ENCODE assay signal across 8 cellular contexts in the genomic region with DNA sequence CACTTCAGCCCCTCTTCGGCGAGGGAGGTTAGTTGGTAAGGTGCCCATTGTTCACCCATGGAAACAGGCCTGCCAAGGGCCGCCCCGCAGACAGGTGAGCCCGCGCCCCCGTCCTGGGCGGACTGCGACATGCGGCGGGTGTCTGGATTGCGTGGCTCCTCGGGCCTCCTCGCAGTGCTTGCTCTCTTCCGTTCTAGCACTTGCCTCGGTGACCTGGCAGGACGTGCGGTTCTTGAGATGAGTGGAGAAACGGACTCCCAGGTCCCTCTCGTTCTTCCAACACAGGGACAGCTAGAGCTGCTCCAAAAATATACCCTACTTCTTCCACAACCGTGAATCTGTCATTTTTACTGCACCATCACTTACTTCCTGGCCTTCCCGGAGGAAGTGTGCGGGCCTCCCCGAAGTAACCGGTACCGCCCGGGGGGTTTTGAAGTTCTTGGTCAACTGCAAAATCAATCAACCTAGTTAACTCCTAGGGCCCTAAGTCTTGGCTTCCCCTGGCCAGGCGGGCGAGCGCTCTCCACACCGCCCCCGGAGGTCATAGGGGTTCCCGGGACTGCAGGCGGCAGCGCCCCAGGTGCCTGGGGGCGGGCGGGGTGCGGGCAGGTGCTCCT. TPM values are rescaled to one million over a fixed set of nuclear protein-coding genes. Genes with fewer than 3 reads are reported as not detected.
DNase-seq lines count a peak whose midpoint lies in the region; ATAC-seq and TF ChIP-seq lines count a peak whose summit lies in the region.

No MANE protein-coding gene starts in this region.

- DNase-seq in PC-9 (peak in 1 of 2 experiments; percentile 60), iPS DF 6.9 (ENCODE audit: low read depth, low spot score) (peak; percentile 16), NCI-H1694 (lab: John Stamatoyannopoulos, UW) (no peak), UCSD-AML1 (lab: John Stamatoyannopoulos, UW; ENCODE audit: unreplicated experiment) (no peak)
- peak; percentile 15 to 25 for DNase-seq in stimulated activated CD4-positive, alpha-beta T cell treated with anti-CD3 and anti-CD28 coated beads, Interleukin-12 subunit alpha, Interleukin-12 subunit beta, amount 100 ng/mL, for 24 hours (ENCODE audit: low read depth in 2 of 2)

- H3K4me3 ChIP-seq in GM08714 (ENCODE audit: low read length), result peak overlapping the region; percentile 69; the same call in 1 of the 2 replicates
- peak overlapping the region; percentile 59 for H3K4me3 ChIP-seq in PC-9
- peak overlapping the region; percentile 46; the same call in 1 of the 2 replicates for H3K4me3 ChIP-seq in iPS DF 6.9 (ENCODE audit: low read length)

- H3K36me3 Mint-ChIP-seq in activated naive CD8-positive, alpha-beta T cell, result no peaks in the 10 kb centered on the region

- H3K9me3 ChIP-seq in PC-9 (ENCODE audit: insufficient read depth, low read depth) (no peaks in the 10 kb centered on the region), iPS DF 6.9 (ENCODE audit: control insufficient read depth, insufficient read depth, low read length) (no peaks in the 10 kb centered on the region)

- POLR2A ChIA-PET in PC-9 (lab: Charles Lee; ENCODE audit: unreplicated experiment), result no interaction called here

- H3K79me2 ChIP-seq in PC-9 (ENCODE audit: low read depth), result peaks cover 32% of the 10 kb centered on the region

- peaks cover 7% of the 10 kb centered on the region for H3K36me3 ChIP-seq in PC-9 (ENCODE audit: low read depth)
- no peaks in the 10 kb centered on the region for H3K36me3 ChIP-seq in iPS DF 6.9 (ENCODE audit: control insufficient read depth, insufficient read depth, low read length)

- H3K9me2 ChIP-seq in PC-9 (ENCODE audit: insufficient read depth), result no peaks in the 10 kb centered on the region

- H3K4me1 Mint-ChIP-seq in activated naive CD8-positive, alpha-beta T cell (ENCODE audit: low read depth), result peaks cover 36% of the 10 kb centered on the region

- peak overlapping the region; percentile 86 for H3K4me2 ChIP-seq in PC-9

- peak overlapping the region; percentile 97 for H3K27ac Mint-ChIP-seq in activated naive CD8-positive, alpha-beta T cell

- H3K27me3 ChIP-seq in PC-9 (ENCODE audit: insufficient read depth, low read depth), result no peaks in the 10 kb centered on the region
- no peaks in the 10 kb centered on the region for H3K27me3 ChIP-seq in iPS DF 6.9 (ENCODE audit: control insufficient read depth, insufficient read depth, low read length)

- BruUV-seq in PC-9 (replicated peaks; lab: Mats Ljungman, UMichigan), result TSS peak; percentile 73

- peak overlapping the region; percentile 91 for H3K4me3 Mint-ChIP-seq in activated naive CD8-positive, alpha-beta T cell

- no CpG with 5 or more reads among the region's 38 CpGs for WGBS in iPS DF 6.9 (ENCODE audit: insufficient coverage, insufficient read length)

- peaks cover 10% of the 10 kb centered on the region; the same call in 1 of the 2 replicates for H4K20me1 ChIP-seq in PC-9 (ENCODE audit: insufficient read depth)

- intact Hi-C loops in PC-9 (cut with micrococcal nuclease; ENCODE audit: unreplicated experiment), result loop anchor here (2.0 to 10.0 kb wide), 2 partner anchors 67 to 319 kb away; no protein-coding TSS in a partner anchor

- H2AFZ ChIP-seq in PC-9, result peak overlapping the region; percentile 98

- H3K27ac ChIP-seq in PC-9, result peak overlapping the region; percentile 35; the same call in 1 of the 2 replicates
- H3K27ac ChIP-seq in iPS DF 6.9 (ENCODE audit: low read length), result no peak overlapping the region

- H3K27me3 Mint-ChIP-seq in activated naive CD8-positive, alpha-beta T cell, result no peaks in the 10 kb centered on the region

- H3K9me3 Mint-ChIP-seq in activated naive CD8-positive, alpha-beta T cell (ENCODE audit: low read depth), result no peaks in the 10 kb centered on the region

- H3F3A ChIP-seq in PC-9 (ENCODE audit: insufficient read depth, low read depth), result peaks cover 6% of the 10 kb centered on the region; the same call in 1 of the 2 replicates

- CTCF ChIA-PET in PC-9 (lab: Charles Lee), result no interaction called here

- H3K4me1 ChIP-seq in PC-9 (replicated peaks; ENCODE audit: insufficient read depth), result peaks cover 15% of the 10 kb centered on the region
- H3K4me1 ChIP-seq in iPS DF 6.9 (ENCODE audit: control insufficient read depth, insufficient read depth, low read length), result peaks cover 1% of the 10 kb centered on the region; the same call in 1 of the 2 replicates

- TF ChIP-seq CTCF in PC-9 (conservative IDR thresholded peaks at IDR 0.05), result no peak

- peak; percentile 24 for ATAC-seq in HG02571 (IDR thresholded peaks at IDR 0.05; ENCODE audit: unreplicated experiment)

RNA-seq across cellular contexts. Expression of a gene that starts 0.7 kb away (rescaled TPM):
- total RNA-seq in PC-9 (2021), result 33.4 and 41.2 TPM in 2 replicates

Comparison
In these comparisons a context has a peak if more than half of its experiments do, and no peak if none do; other contexts are left out.
1. DNase-seq: peak in iPS DF 6.9 (single experiment) and stimulated activated CD4-positive, alpha-beta T cell treated with anti-CD3 and anti-CD28 coated beads, Interleukin-12 subunit alpha, Interleukin-12 subunit beta, amount 100 ng/mL, for 24 hours (2 of 2); none in NCI-H1694 (single experiment) and UCSD-AML1 (single experiment).
2. Peak in every context shown above with its lines, with median percentiles within 50 percentile points of each other: H3K4me3 ChIP-seq.